ENCODE assay signal across 8 cellular contexts in the genomic region with DNA sequence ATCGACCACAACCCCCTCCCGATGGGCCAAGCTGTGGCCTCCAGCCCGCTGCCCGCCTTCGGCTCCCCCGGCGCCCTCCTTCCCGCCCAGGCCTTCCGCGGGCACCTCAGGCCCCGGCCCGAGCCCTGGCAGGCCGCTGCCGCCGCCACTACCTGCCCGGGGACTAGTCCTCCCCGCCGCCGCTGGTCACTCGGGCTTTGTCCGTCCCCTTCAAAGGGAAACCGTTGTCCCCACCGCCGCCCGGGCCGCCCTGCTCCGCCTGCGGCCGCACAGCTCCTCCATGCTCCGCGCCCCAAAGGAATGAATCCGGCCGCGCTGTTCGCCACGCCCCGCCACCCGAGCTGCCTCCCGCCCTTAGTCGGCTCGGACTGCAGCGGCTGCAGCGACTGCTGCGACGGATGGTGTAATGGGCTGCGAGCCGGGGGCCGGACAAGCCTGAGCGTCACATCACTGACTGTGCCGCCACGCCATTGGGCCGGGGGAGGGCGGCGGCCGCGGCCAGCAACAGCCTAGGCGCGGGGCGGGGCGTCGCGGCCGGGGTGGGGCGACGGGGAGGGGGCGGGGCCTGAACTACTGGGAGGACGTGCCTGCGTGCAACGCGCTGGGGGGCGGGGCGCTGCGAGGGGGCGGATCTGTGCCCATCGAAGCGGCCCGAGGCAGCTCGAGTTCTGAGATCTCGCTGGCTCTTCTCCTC. TPM values are rescaled to one million over a fixed set of nuclear protein-coding genes. Genes with fewer than 3 reads are reported as not detected.
DNase-seq lines count a peak whose midpoint lies in the region; ATAC-seq and TF ChIP-seq lines count a peak whose summit lies in the region.

A gene with protein sequence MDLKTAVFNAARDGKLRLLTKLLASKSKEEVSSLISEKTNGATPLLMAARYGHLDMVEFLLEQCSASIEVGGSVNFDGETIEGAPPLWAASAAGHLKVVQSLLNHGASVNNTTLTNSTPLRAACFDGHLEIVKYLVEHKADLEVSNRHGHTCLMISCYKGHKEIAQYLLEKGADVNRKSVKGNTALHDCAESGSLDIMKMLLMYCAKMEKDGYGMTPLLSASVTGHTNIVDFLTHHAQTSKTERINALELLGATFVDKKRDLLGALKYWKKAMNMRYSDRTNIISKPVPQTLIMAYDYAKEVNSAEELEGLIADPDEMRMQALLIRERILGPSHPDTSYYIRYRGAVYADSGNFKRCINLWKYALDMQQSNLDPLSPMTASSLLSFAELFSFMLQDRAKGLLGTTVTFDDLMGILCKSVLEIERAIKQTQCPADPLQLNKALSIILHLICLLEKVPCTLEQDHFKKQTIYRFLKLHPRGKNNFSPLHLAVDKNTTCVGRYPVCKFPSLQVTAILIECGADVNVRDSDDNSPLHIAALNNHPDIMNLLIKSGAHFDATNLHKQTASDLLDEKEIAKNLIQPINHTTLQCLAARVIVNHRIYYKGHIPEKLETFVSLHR (minus strand): TSS at position 405 of the 694 bp plus-strand sequence. CDS start 1,282 bp downstream, outside the sequence.

- H3K27ac ChIP-seq in BLaER1 (peak within 1 kb of the TSS; percentile 95), left lung (peak within 1 kb of the TSS; percentile 99 to 100)

- intact Hi-C loops in left lung (cut with DNase I) = no loop called here

- ATAC-seq in GM19328 (IDR thresholded peaks at IDR 0.05; ENCODE audit: unreplicated experiment) = peak; percentile 97
- ATAC-seq in HG03520 (IDR thresholded peaks at IDR 0.05; ENCODE audit: unreplicated experiment) = peak; percentile 98
- peak; percentile 95 for ATAC-seq in left lung

- H3K36me3 ChIP-seq in BLaER1 (peaks cover 16% of the 10 kb centered on the region), left lung (peaks cover 0 to 2% of the 10 kb centered on the region in 2 donors)

- H3K4me2 ChIP-seq in BLaER1 = peak within 1 kb of the TSS; percentile 96

- H3K4me3 ChIP-seq in BLaER1 (peak within 1 kb of the TSS; percentile 97), left lung (peak within 1 kb of the TSS; percentile 69 to 86)

- peaks cover 43% of the 10 kb centered on the region for H4K20me1 ChIP-seq in BLaER1

- no peaks in the 10 kb centered on the region for H3K27me3 ChIP-seq in BLaER1
- no peaks in the 10 kb centered on the region for H3K27me3 ChIP-seq in left lung

- H3K9me3 ChIP-seq in BLaER1 (peaks cover 27% of the 10 kb centered on the region), left lung (peaks cover 8 to 9% of the 10 kb centered on the region in 2 donors)

- peak in 1 of 2 donors; percentile 10 for TF ChIP-seq CTCF in left lung (IDR thresholded peaks at IDR 0.05)

- H3K9ac ChIP-seq in BLaER1 = peak within 1 kb of the TSS; percentile 97

- DNase-seq in NCI-H69 (lab: John Stamatoyannopoulos, UW) = peak; percentile 99
- peak; percentile 98 for DNase-seq in activated CD4-positive, alpha-beta T cell treated with anti-CD3 and anti-CD28 coated beads, Interleukin-2, amount 50 U/mL, for 1 hour
- peak; percentile 96 for DNase-seq in dedifferentiated amniotic fluid mesenchymal stem cell (ENCODE audit: extremely low spot score)
- DNase-seq in left lung = peak; percentile 98 to 100
- peak; percentile 98 to 99 for DNase-seq in stimulated activated CD4-positive, alpha-beta T cell treated with anti-CD3 and anti-CD28 coated beads, Interleukin-2, amount 100 ng/mL, for 48 hours

- H3K4me1 ChIP-seq in BLaER1 (peaks cover 28% of the 10 kb centered on the region), left lung (peaks cover 0 to 43% of the 10 kb centered on the region in 2 donors)

RNA-seq across cellular contexts. Expression of the gene that starts here (rescaled TPM):
- 10 to 100 TPM; 22.7 to 28.7 TPM for total RNA-seq in left lung

Comparison
In these comparisons a context has a peak if more than half of its experiments do, and no peak if none do; other contexts are left out.
1. Peak in every context shown above with its lines: DNase-seq, ATAC-seq, H3K4me3 ChIP-seq and H3K27ac ChIP-seq.